In genomic region chr10:81093056-81093455, GRCh38 we compare ENCODE assay signal across 19 cellular contexts.
"Had no signal": no experiment of that assay in that cellular context is flagged by ENCODE, and none has a peak within 500 bp of the region (broad histone marks: within the 10 kb centered on the region; RNA-seq: fewer than 3 reads in every experiment).

No MANE protein-coding gene starts in this region.

- H3K36me3 ChIP-seq: colonic mucosa, esophagus muscularis mucosa, gastroesophageal sphincter, heart left ventricle, left lung, lower lobe of right lung had no signal

- H3K9me3 ChIP-seq: colonic mucosa, esophagus muscularis mucosa, left lung, lower lobe of right lung, mucosa of descending colon had no signal

- DNase-seq: colonic mucosa; cortex of kidney; effector CD8-positive, alpha-beta T cell; effector memory CD8-positive, alpha-beta T cell; foreskin keratinocyte; heart left ventricle; hypothalamus; immature natural killer cell; left cardiac atrium; left lung; left ventricle myocardium superior; lower lobe of right lung; mesenchymal stem cell; mucosa of descending colon had no signal

- H3K27me3 Mint-ChIP-seq: dendritic cell treated with granulocyte-macrophage colony-stimulating factor and Interleukin-4, amounts not matched to agents 40 ng/mL and 50 ng/mL, for 4 days; effector memory CD8-positive, alpha-beta T cell had no signal

- ATAC-seq: effector memory CD8-positive, alpha-beta T cell; foreskin keratinocyte; gastroesophageal sphincter; heart left ventricle; left cardiac atrium; left lung; left ventricle myocardium superior; lower lobe of right lung; mucosa of descending colon had no signal

- H3K27ac ChIP-seq: colonic mucosa, esophagus muscularis mucosa, foreskin keratinocyte, gastroesophageal sphincter, heart left ventricle, hepatocyte, left lung, lower lobe of right lung had no signal

- H3K9me3 Mint-ChIP-seq: dendritic cell treated with granulocyte-macrophage colony-stimulating factor and Interleukin-4, amounts not matched to agents 40 ng/mL and 50 ng/mL, for 4 days had no signal

- H3K4me2 ChIP-seq: hepatocyte had no signal

- H3K4me1 ChIP-seq: colonic mucosa, esophagus muscularis mucosa, foreskin keratinocyte, gastroesophageal sphincter, heart left ventricle, left lung, lower lobe of right lung had no signal

- H2AFZ ChIP-seq: hepatocyte had no signal

- H3K36me3 Mint-ChIP-seq: immature natural killer cell, mesothelial cell of epicardium had no signal

- H3K4me3 ChIP-seq: colonic mucosa, esophagus muscularis mucosa, gastroesophageal sphincter, heart left ventricle, hepatocyte, left lung, lower lobe of right lung, mucosa of descending colon had no signal

- H3K79me2 ChIP-seq: hepatocyte had no signal

- H3K4me3 Mint-ChIP-seq: dendritic cell treated with granulocyte-macrophage colony-stimulating factor and Interleukin-4, amounts not matched to agents 40 ng/mL and 50 ng/mL, for 4 days; effector memory CD8-positive, alpha-beta T cell; immature natural killer cell; mesothelial cell of epicardium had no signal

- H3K27ac Mint-ChIP-seq: dendritic cell treated with granulocyte-macrophage colony-stimulating factor and Interleukin-4, amounts not matched to agents 40 ng/mL and 50 ng/mL, for 4 days; effector memory CD8-positive, alpha-beta T cell; immature natural killer cell; mesothelial cell of epicardium had no signal

- H3K27me3 ChIP-seq: colonic mucosa, esophagus muscularis mucosa, foreskin keratinocyte, gastroesophageal sphincter, heart left ventricle, hepatocyte, left lung had no signal

- H3K4me1 Mint-ChIP-seq: immature natural killer cell, mesothelial cell of epicardium had no signal
